In genomic region chr2:240624011-240624949, GRCh38 we compare ENCODE assay signal across 11 cellular contexts. TPM values are rescaled to one million over a fixed set of nuclear protein-coding genes. Genes with fewer than 3 reads are reported as not detected.
DNase-seq lines count a peak whose midpoint lies in the region; ATAC-seq, FAIRE-seq and TF ChIP-seq lines count a peak whose summit lies in the region.
"Had no signal": no experiment of that assay in that cellular context is flagged by ENCODE, and none has a peak within 500 bp of the region (broad histone marks: within the 10 kb centered on the region; RNA-seq: fewer than 3 reads in every experiment).

No MANE protein-coding gene starts in this region.

- POLR2A ChIA-PET in activated CD8-positive, alpha-beta T cell treated with anti-CD3 and anti-CD28 coated beads for 36 hours (lab: Charles Lee), result interaction anchor here (0.7 to 4.9 kb wide), 6 partner anchors 31 to 64 kb away, joined by 3 to 25 read pairs (median 4); partner anchors contain the start of genes CAPN10 and DUSP28

- H3K27ac ChIP-seq in kidney (ENCODE audit: low read depth in 2 of 2, low read length in 2 of 2), result no peak overlapping the region
- H3K27ac ChIP-seq: tibial nerve had no signal

- H3K9me3 ChIP-seq in kidney (ENCODE audit: control insufficient read depth in 1 of 2, low read length in 2 of 2), result no peaks in the 10 kb centered on the region
- H3K9me3 ChIP-seq: tibial nerve had no signal

- H3K4me3 ChIP-seq in kidney (ENCODE audit: low read length in 2 of 2), result no peak overlapping the region
- H3K4me3 ChIP-seq: tibial nerve had no signal

- peaks cover 8% of the 10 kb centered on the region for H3K36me3 Mint-ChIP-seq in activated CD4-positive, alpha-beta T cell treated with anti-CD3 and anti-CD28 coated beads, Interleukin-2, amount 10 ng/mL, durations not matched to agents 24 days and 14 days (ENCODE audit: low read depth)
- no peaks in the 10 kb centered on the region for H3K36me3 Mint-ChIP-seq in activated CD8-positive, alpha-beta T cell treated with anti-CD3 and anti-CD28 coated beads for 36 hours (ENCODE audit: low read depth)
- no peaks in the 10 kb centered on the region for H3K36me3 Mint-ChIP-seq in stimulated activated naive CD8-positive, alpha-beta T cell treated with anti-CD3 and anti-CD28 coated beads, Interleukin-15, Interleukin-2, amounts not matched to agents 100 ng/mL and 50 ng/mL, for 24 hours (ENCODE audit: low read depth)

- no peak for FAIRE-seq in kidney (lab: Jason Lieb, UNC)

- H3K27me3 Mint-ChIP-seq in activated CD4-positive, alpha-beta T cell treated with anti-CD3 and anti-CD28 coated beads, Interleukin-2, amount 10 ng/mL, durations not matched to agents 24 days and 14 days, result no peaks in the 10 kb centered on the region
- no peaks in the 10 kb centered on the region for H3K27me3 Mint-ChIP-seq in activated CD8-positive, alpha-beta T cell treated with anti-CD3 and anti-CD28 coated beads for 36 hours
- no peaks in the 10 kb centered on the region for H3K27me3 Mint-ChIP-seq in stimulated activated naive CD8-positive, alpha-beta T cell treated with anti-CD3 and anti-CD28 coated beads, Interleukin-15, Interleukin-2, amounts not matched to agents 100 ng/mL and 50 ng/mL, for 24 hours

- no peaks in the 10 kb centered on the region for H3K36me3 ChIP-seq in kidney (ENCODE audit: control insufficient read depth in 1 of 2, insufficient read depth in 2 of 2, low read length in 2 of 2)

- no peaks in the 10 kb centered on the region for H3K4me1 ChIP-seq in kidney (ENCODE audit: control insufficient read depth in 1 of 2, insufficient read depth in 1 of 2, low read depth in 1 of 2, low read length in 2 of 2)

- no peak for TF ChIP-seq CTCF in activated CD8-positive, alpha-beta T cell treated with anti-CD3 and anti-CD28 coated beads for 36 hours (IDR thresholded peaks at IDR 0.05)
- TF ChIP-seq CTCF in kidney (IDR thresholded peaks at IDR 0.05; ENCODE audit: borderline replicate concordance, extremely low read depth, insufficient read depth), result no peak

- CTCF ChIA-PET in activated CD8-positive, alpha-beta T cell treated with anti-CD3 and anti-CD28 coated beads for 36 hours (lab: Charles Lee), result interaction anchor here (0.8 to 5.3 kb wide), 3 partner anchors 17 to 59 kb away, joined by 3 to 21 read pairs (median 20); partner anchors contain the start of gene CAPN10

- intact Hi-C loops in activated CD4-positive, alpha-beta T cell treated with anti-CD3 and anti-CD28 coated beads, Interleukin-2, amount 10 ng/mL, durations not matched to agents 24 days and 14 days (cut with micrococcal nuclease), result loop anchor here (2.0 to 10.0 kb wide), 2 partner anchors 15 to 691 kb away; partner anchors contain the start of genes HDLBP and SEPTIN2
- intact Hi-C loops in activated CD8-positive, alpha-beta T cell treated with anti-CD3 and anti-CD28 coated beads for 36 hours (cut with micrococcal nuclease), result loop anchor here (5.0 kb wide), 1 partner anchor 57 kb away; the partner anchor contains the start of gene RNPEPL1
- intact Hi-C loops in kidney (cut with DNase I), result no loop called here

- ATAC-seq in activated CD8-positive, alpha-beta T cell treated with anti-CD3 and anti-CD28 coated beads for 36 hours, result peak; percentile 0
- no peak for ATAC-seq in GM21717 (IDR thresholded peaks at IDR 0.05; ENCODE audit: unreplicated experiment)

- no peak overlapping the region for H3K9ac ChIP-seq in kidney (ENCODE audit: low read length in 2 of 2)

- no peaks in the 10 kb centered on the region for H3K9me3 Mint-ChIP-seq in activated CD4-positive, alpha-beta T cell treated with anti-CD3 and anti-CD28 coated beads, Interleukin-2, amount 10 ng/mL, durations not matched to agents 24 days and 14 days
- H3K9me3 Mint-ChIP-seq in activated CD8-positive, alpha-beta T cell treated with anti-CD3 and anti-CD28 coated beads for 36 hours, result no peaks in the 10 kb centered on the region
- H3K9me3 Mint-ChIP-seq in stimulated activated naive CD8-positive, alpha-beta T cell treated with anti-CD3 and anti-CD28 coated beads, Interleukin-15, Interleukin-2, amounts not matched to agents 100 ng/mL and 50 ng/mL, for 24 hours, result no peaks in the 10 kb centered on the region

- peaks cover 57% of the 10 kb centered on the region for H3K4me1 Mint-ChIP-seq in activated CD4-positive, alpha-beta T cell treated with anti-CD3 and anti-CD28 coated beads, Interleukin-2, amount 10 ng/mL, durations not matched to agents 24 days and 14 days
- peaks cover 62% of the 10 kb centered on the region for H3K4me1 Mint-ChIP-seq in activated CD8-positive, alpha-beta T cell treated with anti-CD3 and anti-CD28 coated beads for 36 hours (ENCODE audit: low read depth)
- H3K4me1 Mint-ChIP-seq in stimulated activated naive CD8-positive, alpha-beta T cell treated with anti-CD3 and anti-CD28 coated beads, Interleukin-15, Interleukin-2, amounts not matched to agents 100 ng/mL and 50 ng/mL, for 24 hours (ENCODE audit: low read depth), result peaks cover 62% of the 10 kb centered on the region

- DNase-seq in activated CD4-positive, alpha-beta T cell treated with anti-CD3 and anti-CD28 coated beads, Interleukin-2, amount 10 ng/mL, durations not matched to agents 24 days and 14 days, result no peak
- no peak for DNase-seq in activated CD4-positive, alpha-beta T cell treated with anti-CD3 and anti-CD28 coated beads for 4 hours
- DNase-seq in activated CD8-positive, alpha-beta T cell treated with anti-CD3 and anti-CD28 coated beads for 36 hours, result peak; percentile 33
- DNase-seq in kidney, result peak; percentile 64
- DNase-seq in DMS114 treated with DMSO at 0.1 percent for 48 hours (lab: John Stamatoyannopoulos, UW; ENCODE audit: unreplicated experiment), result no peak
- no peak for DNase-seq in NCI-H510A treated with DMSO at 0.1 percent for 48 hours (lab: John Stamatoyannopoulos, UW)
- DNase-seq: cortex of kidney, NCI-H2081 treated with DMSO at 0.1 percent for 48 hours had no signal

- peak overlapping the region; percentile 82 for H3K27ac Mint-ChIP-seq in activated CD4-positive, alpha-beta T cell treated with anti-CD3 and anti-CD28 coated beads, Interleukin-2, amount 10 ng/mL, durations not matched to agents 24 days and 14 days
- peak overlapping the region; percentile 89 for H3K27ac Mint-ChIP-seq in activated CD8-positive, alpha-beta T cell treated with anti-CD3 and anti-CD28 coated beads for 36 hours
- peak overlapping the region; percentile 80 for H3K27ac Mint-ChIP-seq in stimulated activated naive CD8-positive, alpha-beta T cell treated with anti-CD3 and anti-CD28 coated beads, Interleukin-15, Interleukin-2, amounts not matched to agents 100 ng/mL and 50 ng/mL, for 24 hours

- peak overlapping the region; percentile 82 for H3K4me3 Mint-ChIP-seq in activated CD4-positive, alpha-beta T cell treated with anti-CD3 and anti-CD28 coated beads, Interleukin-2, amount 10 ng/mL, durations not matched to agents 24 days and 14 days
- H3K4me3 Mint-ChIP-seq in activated CD8-positive, alpha-beta T cell treated with anti-CD3 and anti-CD28 coated beads for 36 hours, result peak overlapping the region; percentile 75
- peak overlapping the region; percentile 70 for H3K4me3 Mint-ChIP-seq in stimulated activated naive CD8-positive, alpha-beta T cell treated with anti-CD3 and anti-CD28 coated beads, Interleukin-15, Interleukin-2, amounts not matched to agents 100 ng/mL and 50 ng/mL, for 24 hours

RNA-seq across cellular contexts. Expression of gene GPR35, which starts 1.0 kb away (rescaled TPM):
- total RNA-seq in activated CD4-positive, alpha-beta T cell treated with anti-CD3 and anti-CD28 coated beads, Interleukin-2, amount 10 ng/mL, durations not matched to agents 24 days and 14 days, result 7.1 and 8.7 TPM in 2 replicates
- total RNA-seq in activated CD8-positive, alpha-beta T cell treated with anti-CD3 and anti-CD28 coated beads for 36 hours, result 10 to 100 TPM; 14.4 to 14.6 TPM
- total RNA-seq in kidney, result 6.7 TPM
- polyA plus RNA-seq in kidney (ENCODE audit: insufficient read depth, low read depth, low replicate concordance), result 1.7 TPM

RNA-seq across cellular contexts. Expression of gene CAPN10, which starts 37.7 kb away (rescaled TPM):
- 48.4 and 51.9 TPM in 2 replicates for total RNA-seq in activated CD4-positive, alpha-beta T cell treated with anti-CD3 and anti-CD28 coated beads, Interleukin-2, amount 10 ng/mL, durations not matched to agents 24 days and 14 days
- total RNA-seq in activated CD8-positive, alpha-beta T cell treated with anti-CD3 and anti-CD28 coated beads for 36 hours, result 10 to 100 TPM; 26.8 to 29.1 TPM
- total RNA-seq in kidney, result 50.9 TPM
- polyA plus RNA-seq in kidney (ENCODE audit: insufficient read depth, low read depth, low replicate concordance), result 26.3 TPM

RNA-seq across cellular contexts. Expression of gene RNPEPL1, which starts 56.0 kb away (rescaled TPM):
- total RNA-seq in activated CD4-positive, alpha-beta T cell treated with anti-CD3 and anti-CD28 coated beads, Interleukin-2, amount 10 ng/mL, durations not matched to agents 24 days and 14 days, result 59.1 and 60.7 TPM in 2 replicates
- 10 to 100 TPM; 39.1 to 40.5 TPM for total RNA-seq in activated CD8-positive, alpha-beta T cell treated with anti-CD3 and anti-CD28 coated beads for 36 hours
- 77.4 TPM for total RNA-seq in kidney
- polyA plus RNA-seq in kidney (ENCODE audit: insufficient read depth, low read depth, low replicate concordance), result 65.4 TPM

RNA-seq across cellular contexts. Expression of gene AQP12B, which starts 58.4 kb away (rescaled TPM):
- total RNA-seq in activated CD4-positive, alpha-beta T cell treated with anti-CD3 and anti-CD28 coated beads, Interleukin-2, amount 10 ng/mL, durations not matched to agents 24 days and 14 days, result not detected in 2 replicates
- total RNA-seq in activated CD8-positive, alpha-beta T cell treated with anti-CD3 and anti-CD28 coated beads for 36 hours, result not detected
- total RNA-seq in kidney, result not detected
- polyA plus RNA-seq in kidney (ENCODE audit: insufficient read depth, low read depth, low replicate concordance), result not detected

Comparison
In these comparisons a context has a peak if more than half of its experiments do, and no peak if none do; other contexts are left out.
1. DNase-seq: peak in activated CD8-positive, alpha-beta T cell treated with anti-CD3 and anti-CD28 coated beads for 36 hours (single experiment) and kidney (single experiment); none in activated CD4-positive, alpha-beta T cell treated with anti-CD3 and anti-CD28 coated beads, Interleukin-2, amount 10 ng/mL, durations not matched to agents 24 days and 14 days (single experiment), activated CD4-positive, alpha-beta T cell treated with anti-CD3 and anti-CD28 coated beads for 4 hours (0 of 2), DMS114 treated with DMSO at 0.1 percent for 48 hours (single experiment) and NCI-H510A treated with DMSO at 0.1 percent for 48 hours (single experiment).
2. Peak in every context shown above with its lines, with median percentiles within 50 percentile points of each other: H3K27ac Mint-ChIP-seq and H3K4me3 Mint-ChIP-seq.